8 cellular contexts compared by ENCODE assay signal in the genomic region with DNA sequence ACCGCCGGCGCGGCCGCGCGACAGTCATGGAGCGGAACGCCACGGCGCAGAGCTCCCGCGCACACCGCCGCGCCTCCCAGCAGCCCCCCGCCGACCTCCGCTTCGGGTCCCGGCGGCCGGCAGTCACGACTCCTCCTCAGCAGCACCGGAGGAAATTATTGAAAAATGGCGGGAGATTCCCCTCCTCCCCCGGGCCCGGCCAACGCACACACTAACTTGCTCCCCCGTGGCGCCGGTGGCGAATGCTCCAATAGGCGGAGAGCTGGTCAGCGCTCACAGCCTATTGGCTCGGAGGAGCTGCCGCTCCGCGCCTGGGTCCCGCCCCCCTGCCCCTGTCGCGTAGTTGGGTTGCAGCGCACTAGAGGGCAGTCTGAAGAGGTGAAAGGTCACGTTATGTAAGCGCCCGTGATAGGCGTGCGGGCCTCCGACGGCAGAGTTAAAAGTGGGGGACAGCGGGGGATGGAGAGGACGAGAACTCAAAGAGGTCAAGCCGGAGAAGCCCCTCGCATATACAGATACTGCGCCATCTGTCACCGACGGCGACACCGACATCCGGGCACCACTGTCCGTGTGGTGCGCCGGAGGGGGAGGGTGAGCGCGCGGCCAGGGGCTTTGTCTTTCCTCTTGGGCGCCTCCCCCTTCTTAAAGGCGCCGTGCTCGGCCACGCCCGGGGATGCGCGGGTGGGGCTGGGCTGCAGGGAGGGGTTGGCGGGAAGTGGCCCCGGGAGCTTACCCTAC. TPM values are rescaled to one million over a fixed set of nuclear protein-coding genes. Genes with fewer than 3 reads are reported as not detected.
DNase-seq lines count a peak whose midpoint lies in the region; ATAC-seq and TF ChIP-seq lines count a peak whose summit lies in the region.

A gene with protein sequence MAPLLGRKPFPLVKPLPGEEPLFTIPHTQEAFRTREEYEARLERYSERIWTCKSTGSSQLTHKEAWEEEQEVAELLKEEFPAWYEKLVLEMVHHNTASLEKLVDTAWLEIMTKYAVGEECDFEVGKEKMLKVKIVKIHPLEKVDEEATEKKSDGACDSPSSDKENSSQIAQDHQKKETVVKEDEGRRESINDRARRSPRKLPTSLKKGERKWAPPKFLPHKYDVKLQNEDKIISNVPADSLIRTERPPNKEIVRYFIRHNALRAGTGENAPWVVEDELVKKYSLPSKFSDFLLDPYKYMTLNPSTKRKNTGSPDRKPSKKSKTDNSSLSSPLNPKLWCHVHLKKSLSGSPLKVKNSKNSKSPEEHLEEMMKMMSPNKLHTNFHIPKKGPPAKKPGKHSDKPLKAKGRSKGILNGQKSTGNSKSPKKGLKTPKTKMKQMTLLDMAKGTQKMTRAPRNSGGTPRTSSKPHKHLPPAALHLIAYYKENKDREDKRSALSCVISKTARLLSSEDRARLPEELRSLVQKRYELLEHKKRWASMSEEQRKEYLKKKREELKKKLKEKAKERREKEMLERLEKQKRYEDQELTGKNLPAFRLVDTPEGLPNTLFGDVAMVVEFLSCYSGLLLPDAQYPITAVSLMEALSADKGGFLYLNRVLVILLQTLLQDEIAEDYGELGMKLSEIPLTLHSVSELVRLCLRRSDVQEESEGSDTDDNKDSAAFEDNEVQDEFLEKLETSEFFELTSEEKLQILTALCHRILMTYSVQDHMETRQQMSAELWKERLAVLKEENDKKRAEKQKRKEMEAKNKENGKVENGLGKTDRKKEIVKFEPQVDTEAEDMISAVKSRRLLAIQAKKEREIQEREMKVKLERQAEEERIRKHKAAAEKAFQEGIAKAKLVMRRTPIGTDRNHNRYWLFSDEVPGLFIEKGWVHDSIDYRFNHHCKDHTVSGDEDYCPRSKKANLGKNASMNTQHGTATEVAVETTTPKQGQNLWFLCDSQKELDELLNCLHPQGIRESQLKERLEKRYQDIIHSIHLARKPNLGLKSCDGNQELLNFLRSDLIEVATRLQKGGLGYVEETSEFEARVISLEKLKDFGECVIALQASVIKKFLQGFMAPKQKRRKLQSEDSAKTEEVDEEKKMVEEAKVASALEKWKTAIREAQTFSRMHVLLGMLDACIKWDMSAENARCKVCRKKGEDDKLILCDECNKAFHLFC (N-terminal part only) (minus strand): TSS at position 213 of the 738 bp plus-strand sequence. CDS start 360 bp downstream, outside the sequence.

- H3K9me3 ChIP-seq in heart right ventricle (no peaks in the 10 kb centered on the region), upper lobe of left lung (no peaks in the 10 kb centered on the region)

- H3K4me1 ChIP-seq in heart right ventricle (peaks cover 5 to 69% (median 43%) of the 10 kb centered on the region in 9 donors), upper lobe of left lung (peaks cover 33 to 47% (median 41%) of the 10 kb centered on the region in 4 donors)

- peak in 1 of 4 donors; percentile 29 for TF ChIP-seq EP300 in upper lobe of left lung (IDR thresholded peaks at IDR 0.05)

- peak in 3 of 4 donors; percentile 26 to 82 (median 56) for TF ChIP-seq POLR2A in upper lobe of left lung (IDR thresholded peaks at IDR 0.05)

- intact Hi-C loops in T-helper 1 cell treated with Interleukin-12 subunit alpha and Interleukin-12 subunit beta and Interleukin-4 antibody, amounts not matched to agents 30 ng/mL and 1 ng/mL, for 36 hours (cut with micrococcal nuclease): loop anchor here (1.0 to 5.0 kb wide), 10 partner anchors 35 to 695 kb away; partner anchors contain the start of genes ABHD11, BCL7B, BUD23 and DNAJC30
- intact Hi-C loops in heart right ventricle (cut with DNase I) (loop anchor here in 7 of 10 donors (1.0 to 5.0 kb wide), 4 partner anchors 35 to 57 kb away; partner anchors contain the start of genes BCL7B (in 7 of the 7) and TBL2 (in 2 of the 7)), posterior cingulate gyrus (cut with DNase I) (loop anchor here (1.0 kb wide), 1 partner anchor 56 kb away; the partner anchor contains the start of gene TBL2)

- in situ Hi-C loops in GM13976 (cut with MboI; ENCODE audit: low sequenced_read_pairs, unreplicated experiment): no loop called here

- DNase-seq in GM13976 (ENCODE audit: low spot score) (peak; percentile 98), NCI-H146 treated with DMSO at 0.1 percent for 48 hours (lab: John Stamatoyannopoulos, UW; ENCODE audit: unreplicated experiment) (peak; percentile 94), amniotic epithelial cell (ENCODE audit: low read depth) (peak; percentile 98), heart right ventricle (peak; percentile 97 to 98), posterior cingulate gyrus (peak; percentile 96 to 100 (median 98)), upper lobe of left lung (peak; percentile 97 to 98)

- H3K27me3 ChIP-seq in heart right ventricle (no peaks in the 10 kb centered on the region), upper lobe of left lung (no peaks in the 10 kb centered on the region)

- peak within 1 kb of the TSS; percentile 76 to 97 (median 88) for H3K4me3 ChIP-seq in heart right ventricle
- H3K4me3 ChIP-seq in upper lobe of left lung: peak within 1 kb of the TSS; percentile 54 to 98 (median 95)

- WGBS in heart right ventricle, 2 donors: 0% methylated on average over 64 to 74 of the region's 76 CpGs
- WGBS in upper lobe of left lung, 2 donors: 0% methylated on average over 14 to 33 of the region's 76 CpGs

- TF ChIP-seq CTCF in GM13976 (IDR thresholded peaks at IDR 0.05; ENCODE audit: borderline replicate concordance, control extremely low read depth, extremely low read depth, insufficient read depth, missing control alignments) (no peak), heart right ventricle (IDR thresholded peaks at IDR 0.05) (peak in 7 of 9 donors; percentile 15 to 51 (median 22)), upper lobe of left lung (IDR thresholded peaks at IDR 0.05) (peak in 5 of 6 experiments; percentile 17 to 48 (median 39))

- peaks cover 0 to 21% (median 0%) of the 10 kb centered on the region in 9 donors for H3K36me3 ChIP-seq in heart right ventricle
- H3K36me3 ChIP-seq in upper lobe of left lung: peaks cover 0 to 7% (median 3%) of the 10 kb centered on the region in 4 donors

- ATAC-seq in HG02870 (IDR thresholded peaks at IDR 0.05; ENCODE audit: unreplicated experiment): peak; percentile 83
- ATAC-seq in heart right ventricle: peak; percentile 97 to 99 (median 98)
- peak; percentile 99 to 100 for ATAC-seq in upper lobe of left lung (ENCODE audit: low FRiP score in 2 of 2)

- H3K27ac ChIP-seq in heart right ventricle (peak within 1 kb of the TSS; percentile 82 to 98 (median 95)), upper lobe of left lung (peak within 1 kb of the TSS; percentile 85 to 96 (median 92))

RNA-seq across cellular contexts. Expression of the gene that starts here (rescaled TPM):
- total RNA-seq in T-helper 1 cell treated with Interleukin-12 subunit alpha and Interleukin-12 subunit beta and Interleukin-4 antibody, amounts not matched to agents 30 ng/mL and 1 ng/mL, for 36 hours: 89.0 and 95.4 TPM in 2 replicates
- total RNA-seq in heart right ventricle: 10 to 100 TPM; 34.0 to 49.9 (median 41.5) TPM
- 10 to 100 TPM; 11.7 to 17.2 TPM for polyA plus RNA-seq in heart right ventricle
- 10 to 100 TPM; 45.8 to 71.4 (median 56.0) TPM for total RNA-seq in upper lobe of left lung

Comparison
In these comparisons a context has a peak if more than half of its experiments do, and no peak if none do; other contexts are left out.
1. Peak in every context shown above with its lines: DNase-seq, ATAC-seq, H3K4me3 ChIP-seq and H3K27ac ChIP-seq.